ENCODE assay signal across 8 cellular contexts in genomic region chr4:52659016-52659721, GRCh38. TPM values are rescaled to one million over a fixed set of nuclear protein-coding genes. Genes with fewer than 3 reads are reported as not detected.
A peak's percentile ranks its signal among the peaks of the same experiment; 100 is the strongest.
DNase-seq lines count a peak whose midpoint lies in the region; ATAC-seq and TF ChIP-seq lines count a peak whose summit lies in the region.

Gene USP46, minus strand, starts transcription at chr4:52659301. Its CDS starts 151 bp downstream, at chr4:52659150.

- H3K79me2 ChIP-seq in HCT116 (ENCODE audit: insufficient read depth, low read length) (peaks cover 43% of the 10 kb centered on the region), MM.1S (ENCODE audit: low read length) (no peaks in the 10 kb centered on the region)

- whole genome bisulfite sequencing in body of pancreas, 2 donors: 0% methylated on average over 36 to 65 of the region's 90 CpGs

- no peak for TF ChIP-seq CTCF in HCT116 (IDR thresholded peaks at IDR 0.05 in 2 of 3, conservative IDR thresholded peaks at IDR 0.05 in 1 of 3; ENCODE audit: borderline replicate concordance in 1 of 3, insufficient read depth in 1 of 3, low read depth in 2 of 3, low read length in 2 of 3)
- TF ChIP-seq CTCF in MM.1S (IDR thresholded peaks at IDR 0.05; ENCODE audit: low read length): no peak
- TF ChIP-seq CTCF in body of pancreas (IDR thresholded peaks at IDR 0.05): no peak

- no peaks in the 10 kb centered on the region for H3K36me3 ChIP-seq in HCT116 (ENCODE audit: control insufficient read depth in 1 of 2, insufficient read depth in 2 of 2, low read length in 2 of 2)
- no peaks in the 10 kb centered on the region for H3K36me3 ChIP-seq in MM.1S (replicated peaks; ENCODE audit: insufficient read depth, low read length)
- H3K36me3 ChIP-seq in body of pancreas (replicated peaks in 1 of 2; ENCODE audit: insufficient read depth in 1 of 2, low read depth in 2 of 2): no peaks in the 10 kb centered on the region

- peak within 1 kb of the TSS; percentile 67 to 75 for H3K4me3 ChIP-seq in HCT116 (replicated peaks in 1 of 2; ENCODE audit: low read depth in 1 of 2, low read length in 2 of 2)
- H3K4me3 ChIP-seq in MM.1S (ENCODE audit: low read length): peak within 1 kb of the TSS; percentile 84
- peak within 1 kb of the TSS; percentile 61 to 80 for H3K4me3 ChIP-seq in body of pancreas
- H3K4me3 ChIP-seq in iPS-11a (ENCODE audit: low read depth, low read length): peak within 1 kb of the TSS; percentile 64

- no peak for TF ChIP-seq RAD21 in HCT116 (IDR thresholded peaks at IDR 0.05; ENCODE audit: low read depth)

- RAD21 ChIA-PET in HCT116 (lab: Charles Lee; ENCODE audit: low non-redundant PET in 1 of 2, low total read pairs in 2 of 2, uncharacterized antibody in 2 of 2, unreplicated experiment in 2 of 2): no interaction called here

- DNase-seq in NCI-H1105 treated with DMSO at 0.1 percent for 48 hours (lab: John Stamatoyannopoulos, UW) (peak; percentile 55), NCI-H1105 (lab: John Stamatoyannopoulos, UW) (no peak), HCT116 (ENCODE audit: low read depth, low spot score) (peak; percentile 15), MM.1S (peak; percentile 73), T-helper 9 cell (peak; percentile 44), body of pancreas (peak; percentile 78 to 83 (median 79)), sciatic nerve (ENCODE audit: low spot score) (peak; percentile 86)

- BruUV-seq in HCT116 (replicated peaks; lab: Mats Ljungman, UMichigan): no TSS peak

- TF ChIP-seq POLR2A in HCT116 (IDR thresholded peaks at IDR 0.05; ENCODE audit: borderline replicate concordance, extremely low read depth, insufficient read depth, insufficient read length): peak; percentile 57
- TF ChIP-seq POLR2A in body of pancreas (IDR thresholded peaks at IDR 0.05): peak; percentile 65 to 77 (median 65)

- H3F3A ChIP-seq in MM.1S (ENCODE audit: insufficient read depth, low read length): no peaks in the 10 kb centered on the region

- no peaks in the 10 kb centered on the region for H4K20me1 ChIP-seq in HCT116 (ENCODE audit: insufficient read depth)
- no peaks in the 10 kb centered on the region for H4K20me1 ChIP-seq in MM.1S (ENCODE audit: insufficient read depth, low read length)

- H3K27me3 ChIP-seq in HCT116 (ENCODE audit: insufficient read depth, low read length) (no peaks in the 10 kb centered on the region), MM.1S (replicated peaks; ENCODE audit: insufficient read depth, low read length) (no peaks in the 10 kb centered on the region), body of pancreas (no peaks in the 10 kb centered on the region)

- H3K4me1 ChIP-seq in HCT116 (ENCODE audit: control insufficient read depth in 1 of 2, insufficient read depth in 2 of 2, low read length in 2 of 2) (peaks cover 19 to 43% of the 10 kb centered on the region in 2 experiments), MM.1S (ENCODE audit: low read length) (no peaks in the 10 kb centered on the region), body of pancreas (peaks cover 41% of the 10 kb centered on the region)

- ATAC-seq in HCT116 (peak; percentile 88), body of pancreas (peak; percentile 97), sciatic nerve (peak; percentile 89)

- no peaks in the 10 kb centered on the region for H3K9me3 ChIP-seq in HCT116 (ENCODE audit: control insufficient read depth in 1 of 2, insufficient read depth in 1 of 2, low read depth in 1 of 2, low read length in 2 of 2)
- H3K9me3 ChIP-seq in MM.1S (replicated peaks; ENCODE audit: insufficient read depth, low read length): no peaks in the 10 kb centered on the region
- no peaks in the 10 kb centered on the region for H3K9me3 ChIP-seq in body of pancreas

- H3K9ac ChIP-seq in HCT116 (ENCODE audit: low read length) (peak within 1 kb of the TSS; percentile 78), MM.1S (ENCODE audit: low read length) (peak within 1 kb of the TSS; percentile 76)

- H3K27ac ChIP-seq in HCT116 (ENCODE audit: low read depth, low read length) (peak within 1 kb of the TSS; percentile 92), MM.1S (ENCODE audit: low read length) (no peak within 1 kb of the TSS), body of pancreas (peak within 1 kb of the TSS; percentile 87 to 97 (median 94))

- CTCF ChIA-PET in HCT116 (lab: Charles Lee): no interaction called here

- intact Hi-C loops in HCT116 (cut with micrococcal nuclease) (no loop called here), body of pancreas (cut with DNase I) (no loop called here), sciatic nerve (cut with DNase I) (no loop called here)

- H2AFZ ChIP-seq in HCT116 (ENCODE audit: low read depth, low read length, poor library complexity, severe bottlenecking) (no peak within 1 kb of the TSS), MM.1S (ENCODE audit: low read length) (peak within 1 kb of the TSS; percentile 92)

- POLR2A ChIA-PET in HCT116 (lab: Charles Lee): interaction anchor here (0.7 to 1.0 kb wide), 2 partner anchors 16 to 113 kb away, joined by 3 read pairs; no protein-coding TSS in a partner anchor

- H3K4me2 ChIP-seq in HCT116 (ENCODE audit: low read length) (peak within 1 kb of the TSS; percentile 83), MM.1S (ENCODE audit: low read depth, low read length) (peak within 1 kb of the TSS; percentile 71)

- no peaks in the 10 kb centered on the region for H3K9me2 ChIP-seq in HCT116 (ENCODE audit: insufficient read depth)
- H3K9me2 ChIP-seq in MM.1S (replicated peaks; ENCODE audit: insufficient read depth, low read length): no peaks in the 10 kb centered on the region

TF ChIP-seq in HCT116, 20 proteins besides CTCF, POLR2A, EP300 and RAD21:
- 0 out of 2 replicates have a peak, but pooled peaks have one; percentile 51 for TF ChIP-seq SIN3A (IDR thresholded peaks at IDR 0.05; ENCODE audit: low read depth)
- peak; percentile 42 for TF ChIP-seq YY1 (IDR thresholded peaks at IDR 0.05; ENCODE audit: extremely low read depth, insufficient replicate concordance, low read depth, low read length)
- no peak for TF ChIP-seq ZBTB33 (IDR thresholded peaks at IDR 0.05; ENCODE audit: extremely low read depth, insufficient replicate concordance, low read length)
- TF ChIP-seq MAX (IDR thresholded peaks at IDR 0.05): peak; percentile 42; the same call in 1 of the 2 replicates
- no peak for TF ChIP-seq FOSL1 (IDR thresholded peaks at IDR 0.05; ENCODE audit: low read depth)
- TF ChIP-seq POLR2AphosphoS5 (IDR thresholded peaks at IDR 0.05; ENCODE audit: low read depth, low read length): peak; percentile 81
- no peak for TF ChIP-seq CBX3 (IDR thresholded peaks at IDR 0.05; ENCODE audit: low read depth)
- TF ChIP-seq TCF7L2 (IDR thresholded peaks at IDR 0.05; ENCODE audit: borderline replicate concordance, extremely low read depth, insufficient read depth, insufficient read length): no peak
- peak; percentile 90 for TF ChIP-seq ZFX (IDR thresholded peaks at IDR 0.05)
- no peak for TF ChIP-seq JUND (IDR thresholded peaks at IDR 0.05)
- TF ChIP-seq SP1 (IDR thresholded peaks at IDR 0.05; ENCODE audit: low read depth): no peak
- no peak for TF ChIP-seq ZNF274 (IDR thresholded peaks at IDR 0.05; ENCODE audit: low read depth, low read length)

RNA-seq across cellular contexts. Expression of gene USP46, which starts in this region (rescaled TPM):
- total RNA-seq in HCT116 (2021; ENCODE audit: unreplicated experiment) (36.6 TPM), body of pancreas (1 to 10 TPM; 6.7 to 6.9 TPM), sciatic nerve (130 TPM)
- polyA plus RNA-seq in HCT116 (2012): 10.7 and 12.6 TPM in 2 replicates
